1 cellular context compared by ENCODE assay signal in genomic region chr1:43435146-43436145, GRCh38.
TF ChIP-seq lines count a peak whose summit lies in the region.

No MANE protein-coding gene starts in this region.

TF ChIP-seq in SK-N-SH treated with all-trans-retinoic acid at 6 μM for 48 hours, 23 proteins besides CTCF, POLR2A, EP300 and RAD21 (continued from another document):
- TF ChIP-seq, protein P1, sequence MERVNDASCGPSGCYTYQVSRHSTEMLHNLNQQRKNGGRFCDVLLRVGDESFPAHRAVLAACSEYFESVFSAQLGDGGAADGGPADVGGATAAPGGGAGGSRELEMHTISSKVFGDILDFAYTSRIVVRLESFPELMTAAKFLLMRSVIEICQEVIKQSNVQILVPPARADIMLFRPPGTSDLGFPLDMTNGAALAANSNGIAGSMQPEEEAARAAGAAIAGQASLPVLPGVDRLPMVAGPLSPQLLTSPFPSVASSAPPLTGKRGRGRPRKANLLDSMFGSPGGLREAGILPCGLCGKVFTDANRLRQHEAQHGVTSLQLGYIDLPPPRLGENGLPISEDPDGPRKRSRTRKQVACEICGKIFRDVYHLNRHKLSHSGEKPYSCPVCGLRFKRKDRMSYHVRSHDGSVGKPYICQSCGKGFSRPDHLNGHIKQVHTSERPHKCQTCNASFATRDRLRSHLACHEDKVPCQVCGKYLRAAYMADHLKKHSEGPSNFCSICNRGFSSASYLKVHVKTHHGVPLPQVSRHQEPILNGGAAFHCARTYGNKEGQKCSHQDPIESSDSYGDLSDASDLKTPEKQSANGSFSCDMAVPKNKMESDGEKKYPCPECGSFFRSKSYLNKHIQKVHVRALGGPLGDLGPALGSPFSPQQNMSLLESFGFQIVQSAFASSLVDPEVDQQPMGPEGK (CRISPR knock-in tag; IDR thresholded peaks at IDR 0.05; ENCODE audit: borderline replicate concordance), result no peak
- TF ChIP-seq CREB5 (CRISPR knock-in tag; IDR thresholded peaks at IDR 0.05; ENCODE audit: low read depth), result no peak
- TF ChIP-seq TCF4 (CRISPR knock-in tag; IDR thresholded peaks at IDR 0.05; ENCODE audit: borderline replicate concordance), result no peak
- TF ChIP-seq ARNTL (CRISPR knock-in tag; IDR thresholded peaks at IDR 0.05; ENCODE audit: borderline replicate concordance, low read depth), result no peak
- no peak for TF ChIP-seq TOX (CRISPR knock-in tag; IDR thresholded peaks at IDR 0.05; ENCODE audit: borderline replicate concordance)
- TF ChIP-seq ZC3H10 (CRISPR knock-in tag; IDR thresholded peaks at IDR 0.05), result no peak
- TF ChIP-seq PPARA (CRISPR knock-in tag; IDR thresholded peaks at IDR 0.05; ENCODE audit: borderline replicate concordance), result no peak
- TF ChIP-seq ZNF8 (CRISPR knock-in tag; IDR thresholded peaks at IDR 0.05), result no peak
- no peak for TF ChIP-seq GLIS3 (CRISPR knock-in tag; IDR thresholded peaks at IDR 0.05)
- TF ChIP-seq RARB (CRISPR knock-in tag; IDR thresholded peaks at IDR 0.05), result no peak
- TF ChIP-seq CSDC2 (CRISPR knock-in tag; IDR thresholded peaks at IDR 0.05), result no peak
- no peak for TF ChIP-seq BACH2 (CRISPR knock-in tag; IDR thresholded peaks at IDR 0.05; ENCODE audit: borderline replicate concordance)
- TF ChIP-seq ESRRG (CRISPR knock-in tag; IDR thresholded peaks at IDR 0.05), result no peak
